Comparison of ENCODE assay signal across 1 cellular context in genomic region chr5:2005101-2006041, GRCh38.
TF ChIP-seq lines count a peak whose summit lies in the region.

No MANE protein-coding gene starts in this region.

TF ChIP-seq in GM23338, 12 proteins besides CTCF, POLR2A, EP300 and RAD21 (continued from another document):
- TF ChIP-seq ZNF462 (CRISPR knock-in tag; IDR thresholded peaks at IDR 0.05), result no peak
- no peak for TF ChIP-seq STAT1 (IDR thresholded peaks at IDR 0.05; ENCODE audit: unreplicated experiment)
- no peak for TF ChIP-seq POLR2AphosphoS5 (IDR thresholded peaks at IDR 0.05; ENCODE audit: low read depth)
TF ChIP-seq in GM23338: peak in this region for 0.
